ENCODE assay signal across 10 cellular contexts in the genomic region with DNA sequence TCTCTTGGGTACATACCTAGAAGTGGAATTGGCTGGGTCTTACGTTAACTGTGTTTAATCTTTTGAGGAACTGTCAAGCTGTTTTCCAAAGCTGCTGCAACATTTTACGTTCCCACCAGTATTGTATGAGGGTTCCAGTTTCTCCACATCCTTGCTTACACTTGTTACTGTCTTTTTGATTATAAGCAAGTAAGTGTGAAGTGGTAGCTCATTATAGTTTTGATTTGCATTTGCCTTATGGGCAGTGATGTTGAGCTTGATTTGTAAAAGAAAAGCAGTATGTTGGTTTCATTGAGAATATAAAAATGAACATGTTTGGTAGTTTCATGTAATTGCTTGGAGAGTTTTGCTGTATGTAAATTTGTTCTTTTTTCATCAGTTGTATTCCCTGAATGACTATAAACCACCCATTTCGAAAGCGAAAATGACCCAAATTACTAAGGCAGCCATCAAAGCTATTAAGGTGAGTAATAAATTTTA. TPM values are rescaled to one million over a fixed set of nuclear protein-coding genes. Genes with fewer than 3 reads are reported as not detected.
DNase-seq lines count a peak whose midpoint lies in the region; ATAC-seq and TF ChIP-seq lines count a peak whose summit lies in the region.
"Had no signal": no experiment of that assay in that cellular context is flagged by ENCODE, and none has a peak within 500 bp of the region (broad histone marks: within the 10 kb centered on the region; RNA-seq: fewer than 3 reads in every experiment).

No MANE protein-coding gene starts in this region.

- no peaks in the 10 kb centered on the region for H3K4me1 ChIP-seq in neural progenitor cell

- no peaks in the 10 kb centered on the region for H3K27me3 ChIP-seq in neural progenitor cell

- H3K9ac ChIP-seq in neural progenitor cell, result no peak overlapping the region

- H3K79me2 ChIP-seq in neural progenitor cell (ENCODE audit: low read depth), result peaks cover 100% of the 10 kb centered on the region

- TF ChIP-seq CTCF in neural progenitor cell (IDR thresholded peaks at IDR 0.05), result no peak

- H3K4me3 Mint-ChIP-seq in activated CD4-positive, alpha-beta memory T cell treated with anti-CD3 and anti-CD28 coated beads for 36 hours, result peak overlapping the region; percentile 48
- H3K4me3 Mint-ChIP-seq in neural progenitor cell, result no peak overlapping the region

- POLR2A ChIA-PET in activated CD4-positive, alpha-beta memory T cell treated with anti-CD3 and anti-CD28 coated beads for 36 hours (lab: Charles Lee), result interaction anchor here (0.6 to 1.4 kb wide), 4 partner anchors 19 to 277 kb away, joined by 3 to 9 read pairs (median 8); no protein-coding TSS in a partner anchor

- intact Hi-C loops in activated CD4-positive, alpha-beta memory T cell treated with anti-CD3 and anti-CD28 coated beads for 36 hours (cut with micrococcal nuclease), result loop anchor here (1.0 to 2.0 kb wide), 3 partner anchors 27 to 39 kb away; no protein-coding TSS in a partner anchor

- no peak overlapping the region for H3K27ac ChIP-seq in neural progenitor cell
- H3K27ac ChIP-seq in caudate nucleus (ENCODE audit: low read depth, low read length), result no peak overlapping the region

- H3K9me3 ChIP-seq in neural progenitor cell (ENCODE audit: low read depth), result no peaks in the 10 kb centered on the region

- peaks cover 9% of the 10 kb centered on the region for H3K36me3 ChIP-seq in neural progenitor cell

- H3K9me3 Mint-ChIP-seq in activated CD4-positive, alpha-beta memory T cell treated with anti-CD3 and anti-CD28 coated beads for 36 hours, result no peaks in the 10 kb centered on the region
- H3K9me3 Mint-ChIP-seq in neural progenitor cell, result peaks cover 10% of the 10 kb centered on the region

- peaks cover 50% of the 10 kb centered on the region for H3K4me1 Mint-ChIP-seq in activated CD4-positive, alpha-beta memory T cell treated with anti-CD3 and anti-CD28 coated beads for 36 hours (ENCODE audit: low read depth)
- peaks cover 3% of the 10 kb centered on the region for H3K4me1 Mint-ChIP-seq in neural progenitor cell

- peaks cover 78% of the 10 kb centered on the region for H4K20me1 ChIP-seq in neural progenitor cell (ENCODE audit: low read depth)

- H3K4me2 ChIP-seq in neural progenitor cell, result no peak overlapping the region

- no peak overlapping the region for H2AFZ ChIP-seq in neural progenitor cell (replicated peaks)

- peaks cover 7% of the 10 kb centered on the region for H3F3A ChIP-seq in neural progenitor cell (ENCODE audit: low read depth)

- ATAC-seq in GM18508 (IDR thresholded peaks at IDR 0.05; ENCODE audit: insufficient read depth, unreplicated experiment), result peak; percentile 96
- peak; percentile 82 for ATAC-seq in GM19438 (IDR thresholded peaks at IDR 0.05; ENCODE audit: low read depth, unreplicated experiment)
- peak; percentile 86 for ATAC-seq in HG02943 (IDR thresholded peaks at IDR 0.05; ENCODE audit: low read depth, unreplicated experiment)

- H3K4me3 ChIP-seq in neural progenitor cell, result no peak overlapping the region

- DNase-seq in activated CD4-positive, alpha-beta memory T cell treated with anti-CD3 and anti-CD28 coated beads for 36 hours, result no peak
- DNase-seq in putamen (ENCODE audit: low spot score), result no peak
- DNase-seq in HPDE6-E6E7 (ENCODE audit: extremely low spot score), result no peak
- DNase-seq in neural progenitor cell (ENCODE audit: low spot score), result no peak
- no peak for DNase-seq in caudate nucleus (lab: John Stamatoyannopoulos, UW)
- DNase-seq: activated gamma-delta T cell treated with Interleukin-2 at 50 U/mL for 16 hours, NCI-H510A had no signal

- peak overlapping the region; percentile 83 for H3K27ac Mint-ChIP-seq in activated CD4-positive, alpha-beta memory T cell treated with anti-CD3 and anti-CD28 coated beads for 36 hours
- no peak overlapping the region for H3K27ac Mint-ChIP-seq in neural progenitor cell

- no peaks in the 10 kb centered on the region for H3K27me3 Mint-ChIP-seq in activated CD4-positive, alpha-beta memory T cell treated with anti-CD3 and anti-CD28 coated beads for 36 hours
- peaks cover 3% of the 10 kb centered on the region for H3K27me3 Mint-ChIP-seq in neural progenitor cell (ENCODE audit: insufficient read depth, low read depth)

- H3K36me3 Mint-ChIP-seq in activated CD4-positive, alpha-beta memory T cell treated with anti-CD3 and anti-CD28 coated beads for 36 hours, result peaks cover 10% of the 10 kb centered on the region
- H3K36me3 Mint-ChIP-seq in neural progenitor cell, result peaks cover 38% of the 10 kb centered on the region

- CTCF ChIA-PET in activated CD4-positive, alpha-beta memory T cell treated with anti-CD3 and anti-CD28 coated beads for 36 hours (lab: Charles Lee), result interaction anchor here (0.8 to 1.4 kb wide), 4 partner anchors 23 to 39 kb away, joined by 4 to 8 read pairs (median 4); no protein-coding TSS in a partner anchor

RNA-seq across cellular contexts. Expression of a gene that starts 40.4 kb away (rescaled TPM):
- 10 to 100 TPM; 30.1 to 31.7 TPM for total RNA-seq in activated CD4-positive, alpha-beta memory T cell treated with anti-CD3 and anti-CD28 coated beads for 36 hours
- 54.9 and 62.1 TPM in 2 replicates for total RNA-seq in neural progenitor cell (ENCODE audit: low replicate concordance)
